Comparison of ENCODE assay signal across 16 cellular contexts in the genomic region with DNA sequence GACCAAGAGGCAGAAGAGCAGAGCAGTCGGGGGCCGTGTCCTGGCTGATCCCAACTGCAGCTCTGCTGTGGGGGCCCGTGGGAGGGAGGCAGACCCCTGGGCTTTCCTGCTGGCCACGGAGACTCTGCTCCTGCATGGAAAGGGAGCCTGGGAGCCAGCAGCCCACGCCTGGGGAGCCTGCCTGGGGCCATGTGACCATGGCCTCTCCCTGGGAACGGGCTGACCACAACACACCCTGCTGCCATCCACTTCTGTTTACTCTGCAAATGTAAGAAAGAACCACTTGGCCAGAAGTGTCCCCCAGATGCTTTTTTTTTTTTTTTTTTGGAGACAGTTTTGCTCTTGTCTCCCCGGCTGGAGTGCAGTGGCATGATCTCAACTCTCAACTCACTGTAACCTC. TPM values are rescaled to one million over a fixed set of nuclear protein-coding genes. Genes with fewer than 3 reads are reported as not detected.
"Had no signal": no experiment of that assay in that cellular context is flagged by ENCODE, and none has a peak within 500 bp of the region (broad histone marks: within the 10 kb centered on the region; RNA-seq: fewer than 3 reads in every experiment).

No MANE protein-coding gene starts in this region.

- H3K9me3 Mint-ChIP-seq: activated CD8-positive, alpha-beta T cell treated with anti-CD3 and anti-CD28 coated beads for 36 hours; activated naive CD8-positive, alpha-beta T cell treated with anti-CD3 and anti-CD28 coated beads, Interleukin-2, amount 10 ng/mL, durations not matched to agents 7 days and 5 days had no signal

- H3K27me3 ChIP-seq: ascending aorta, colonic mucosa, gastrocnemius medialis, neutrophil, right atrium auricular region had no signal

- DNase-seq: activated CD4-positive, alpha-beta T cell treated with anti-CD3 and anti-CD28 coated beads for 4 hours; activated CD8-positive, alpha-beta memory T cell treated with anti-CD3 and anti-CD28 coated beads, Interleukin-2, amount 50 U/mL, for 48 hours; activated CD8-positive, alpha-beta T cell treated with anti-CD3 and anti-CD28 coated beads for 36 hours; activated naive CD8-positive, alpha-beta T cell treated with anti-CD3 and anti-CD28 coated beads, Interleukin-2, amount 10 ng/mL, durations not matched to agents 7 days and 5 days; colonic mucosa; effector CD4-positive, alpha-beta T cell; gastrocnemius medialis; T1000; WERI-Rb-1 had no signal

- H3K27ac ChIP-seq: ascending aorta, colonic mucosa, epithelial cell of prostate, gastrocnemius medialis, neutrophil, right atrium auricular region, skin epidermis had no signal

- H3K9me3 ChIP-seq: ascending aorta, colonic mucosa, gastrocnemius medialis, neutrophil, right atrium auricular region had no signal

- H3K4me1 ChIP-seq: colonic mucosa had no signal

- H3K4me3 Mint-ChIP-seq: activated naive CD8-positive, alpha-beta T cell treated with anti-CD3 and anti-CD28 coated beads, Interleukin-2, amount 10 ng/mL, durations not matched to agents 7 days and 5 days had no signal

- FAIRE-seq: keratinocyte, urothelium cell line had no signal

- H3K27me3 Mint-ChIP-seq: activated CD8-positive, alpha-beta T cell treated with anti-CD3 and anti-CD28 coated beads for 36 hours; activated naive CD8-positive, alpha-beta T cell treated with anti-CD3 and anti-CD28 coated beads, Interleukin-2, amount 10 ng/mL, durations not matched to agents 7 days and 5 days had no signal

- ATAC-seq: activated CD8-positive, alpha-beta T cell treated with anti-CD3 and anti-CD28 coated beads for 36 hours; gastrocnemius medialis had no signal

- H3K4me3 ChIP-seq: ascending aorta, colonic mucosa, gastrocnemius medialis, right atrium auricular region, skin epidermis had no signal

- H3K36me3 ChIP-seq: ascending aorta, colonic mucosa, gastrocnemius medialis, right atrium auricular region had no signal

- H3K27ac Mint-ChIP-seq: activated CD8-positive, alpha-beta T cell treated with anti-CD3 and anti-CD28 coated beads for 36 hours had no signal

RNA-seq across cellular contexts. Expression of a gene that starts 2.0 kb away (rescaled TPM):
- total RNA-seq: ascending aorta had no signal

RNA-seq across cellular contexts. Expression of a gene that starts 13.2 kb away (rescaled TPM):
- total RNA-seq: activated CD8-positive, alpha-beta T cell treated with anti-CD3 and anti-CD28 coated beads for 36 hours; activated naive CD8-positive, alpha-beta T cell treated with anti-CD3 and anti-CD28 coated beads, Interleukin-2, amount 10 ng/mL, durations not matched to agents 7 days and 5 days; ascending aorta; colonic mucosa; gastrocnemius medialis had no signal
- polyA plus RNA-seq: keratinocyte had no signal
